1 cellular context compared by ENCODE assay signal in genomic region chr6:136148523-136148922, GRCh38.
TF ChIP-seq lines count a peak whose summit lies in the region.

No MANE protein-coding gene starts in this region.

TF ChIP-seq in H1, 55 proteins besides CTCF, POLR2A, EP300 and RAD21:
- no peak for TF ChIP-seq TAF1 (IDR thresholded peaks at IDR 0.05; ENCODE audit: low read depth, low read length)
- TF ChIP-seq CBX8 (IDR thresholded peaks at IDR 0.05; ENCODE audit: borderline replicate concordance, low read depth, low read length), result no peak
- TF ChIP-seq TEAD4 (IDR thresholded peaks at IDR 0.05; ENCODE audit: low read depth, low read length), result 0 out of 2 replicates have a peak, but pooled peaks have one; percentile 28
- TF ChIP-seq PHF8 (conservative IDR thresholded peaks at IDR 0.05; ENCODE audit: low read depth, low read length), result no peak
- no peak for TF ChIP-seq CBX5 (IDR thresholded peaks at IDR 0.05; ENCODE audit: low read depth, low read length)
